ENCODE assay signal across 23 cellular contexts in the genomic region with DNA sequence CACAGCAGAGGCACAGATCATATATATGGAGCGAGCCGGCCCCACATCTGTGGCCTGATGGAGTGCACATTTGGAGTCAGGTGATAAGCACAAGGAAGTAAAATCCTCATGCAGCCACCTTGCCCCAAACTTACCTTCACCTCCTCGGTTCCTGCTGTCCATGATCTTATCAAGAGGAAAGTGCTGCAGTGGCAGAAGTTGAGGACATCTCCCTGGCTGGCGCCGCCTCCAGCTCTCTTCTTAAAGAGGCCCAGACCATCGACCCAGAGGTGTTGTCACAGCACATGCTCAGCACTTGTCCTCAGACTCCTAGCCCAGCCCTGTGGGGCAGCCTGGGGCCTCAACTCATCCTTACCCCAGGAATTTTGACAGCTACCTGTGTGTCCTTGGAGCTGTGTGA.
DNase-seq lines count a peak whose midpoint lies in the region; ATAC-seq lines count a peak whose summit lies in the region.
"Had no signal": no experiment of that assay in that cellular context is flagged by ENCODE, and none has a peak within 500 bp of the region (broad histone marks: within the 10 kb centered on the region; RNA-seq: fewer than 3 reads in every experiment).

No MANE protein-coding gene starts in this region.

- 87% methylated on average over 4 of the region's 6 CpGs for WGBS in mesenchymal stem cell
- 59% methylated on average over 6 of the region's 6 CpGs for WGBS in thymus

- DNase-seq in activated naive CD4-positive, alpha-beta T cell treated with anti-CD3 and anti-CD28 coated beads, Interleukin-2, amount 50 U/mL, for 72 hours (ENCODE audit: low spot score in 2 of 2) = no peak
- DNase-seq in activated naive CD4-positive, alpha-beta T cell treated with anti-CD3 and anti-CD28 coated beads, Interleukin-2, amount 10 ng/mL, durations not matched to agents 7 days and 5 days = no peak
- no peak for DNase-seq in mesenchymal stem cell
- DNase-seq in CD8-positive, alpha-beta memory T cell = no peak
- DNase-seq: activated naive CD4-positive, alpha-beta T cell treated with anti-CD3 and anti-CD28 coated beads for 36 hours; colonic mucosa; DMS79; endodermal cell; glutamatergic neuron; GM23248; left ventricle myocardium inferior; mucosa of descending colon; NCI-H1105; NCI-H2107; NCI-H510A treated with DMSO at 0.1 percent for 48 hours; RPMI8226 had no signal

- no peak overlapping the region for H4K91ac ChIP-seq in mesenchymal stem cell (ENCODE audit: low read length)

- no peak overlapping the region for H3K18ac ChIP-seq in mesenchymal stem cell (ENCODE audit: low read depth in 1 of 2, low read length in 2 of 2)

- H3K27ac ChIP-seq in mesenchymal stem cell (ENCODE audit: low read length, poor library complexity, severe bottlenecking) (no peak overlapping the region), thymus (ENCODE audit: low read depth) (peak overlapping the region; percentile 79)
- no peak overlapping the region for H3K27ac ChIP-seq in CD8-positive, alpha-beta memory T cell (ENCODE audit: low read depth, low read length)
- H3K27ac ChIP-seq: colonic mucosa, GM23248, left ventricle myocardium inferior, vagina had no signal

- H3K9me3 ChIP-seq in mesenchymal stem cell (ENCODE audit: control insufficient read depth, low read length) = no peaks in the 10 kb centered on the region
- no peaks in the 10 kb centered on the region for H3K9me3 ChIP-seq in thymus (ENCODE audit: control insufficient read depth)
- H3K9me3 ChIP-seq in CD8-positive, alpha-beta memory T cell (ENCODE audit: low read length) = no peaks in the 10 kb centered on the region
- H3K9me3 ChIP-seq: colonic mucosa, left ventricle myocardium inferior, mucosa of descending colon, vagina had no signal

- H3K27ac Mint-ChIP-seq in activated naive CD4-positive, alpha-beta T cell treated with anti-CD3 and anti-CD28 coated beads, Interleukin-2, amount 50 U/mL, for 72 hours = peak overlapping the region; percentile 51 to 55
- H3K27ac Mint-ChIP-seq in activated naive CD4-positive, alpha-beta T cell treated with anti-CD3 and anti-CD28 coated beads, Interleukin-2, amount 10 ng/mL, durations not matched to agents 7 days and 5 days = no peak overlapping the region
- peak overlapping the region; percentile 82 for H3K27ac Mint-ChIP-seq in activated T-helper 17 cell treated with anti-CD3 and anti-CD28 coated beads, Interleukin-2, amount 50 U/mL, for 72 hours
- peak overlapping the region in 2 of 8 donors; percentile 6 to 17 for H3K27ac Mint-ChIP-seq in CD8-positive, alpha-beta memory T cell
- H3K27ac Mint-ChIP-seq: activated naive CD4-positive, alpha-beta T cell treated with anti-CD3 and anti-CD28 coated beads for 36 hours; endodermal cell had no signal

- H3K4me1 Mint-ChIP-seq in activated naive CD4-positive, alpha-beta T cell treated with anti-CD3 and anti-CD28 coated beads, Interleukin-2, amount 10 ng/mL, durations not matched to agents 7 days and 5 days = peaks cover 32% of the 10 kb centered on the region
- peaks cover 6% of the 10 kb centered on the region for H3K4me1 Mint-ChIP-seq in activated T-helper 17 cell treated with anti-CD3 and anti-CD28 coated beads, Interleukin-2, amount 50 U/mL, for 72 hours
- peaks cover 32 to 54% (median 53%) of the 10 kb centered on the region in 3 donors for H3K4me1 Mint-ChIP-seq in CD8-positive, alpha-beta memory T cell

- H4K8ac ChIP-seq in mesenchymal stem cell (ENCODE audit: low read length) = no peak overlapping the region

- H2BK120ac ChIP-seq in mesenchymal stem cell (ENCODE audit: low read depth, low read length) = peak overlapping the region; percentile 29

- no peaks in the 10 kb centered on the region for H3K27me3 Mint-ChIP-seq in activated naive CD4-positive, alpha-beta T cell treated with anti-CD3 and anti-CD28 coated beads, Interleukin-2, amount 10 ng/mL, durations not matched to agents 7 days and 5 days
- H3K27me3 Mint-ChIP-seq in activated T-helper 17 cell treated with anti-CD3 and anti-CD28 coated beads, Interleukin-2, amount 50 U/mL, for 72 hours = no peaks in the 10 kb centered on the region
- no peaks in the 10 kb centered on the region for H3K27me3 Mint-ChIP-seq in CD8-positive, alpha-beta memory T cell

- H3K14ac ChIP-seq in mesenchymal stem cell (ENCODE audit: low read length in 2 of 2) = no peak overlapping the region

- H3K4me3 ChIP-seq in mesenchymal stem cell (ENCODE audit: insufficient read depth in 1 of 2, low read depth in 1 of 2, low read length in 2 of 2) (no peak overlapping the region), thymus (ENCODE audit: low read length) (no peak overlapping the region)
- H3K4me3 ChIP-seq in CD8-positive, alpha-beta memory T cell (ENCODE audit: low read length) = no peak overlapping the region
- H3K4me3 ChIP-seq: colonic mucosa, GM23248, left ventricle myocardium inferior, mucosa of descending colon, vagina had no signal

- no peak overlapping the region for H3K23ac ChIP-seq in mesenchymal stem cell (ENCODE audit: low read length in 2 of 2)

- no peak overlapping the region for H2AFZ ChIP-seq in mesenchymal stem cell (ENCODE audit: low read depth, low read length)
- H2AFZ ChIP-seq: GM23248 had no signal

- H2BK5ac ChIP-seq in mesenchymal stem cell (ENCODE audit: low read depth, low read length, poor library complexity, severe bottlenecking) = no peak overlapping the region

- H3K4me2 ChIP-seq in mesenchymal stem cell (ENCODE audit: low read length, poor library complexity, severe bottlenecking) = no peak overlapping the region

- H3K9ac ChIP-seq in mesenchymal stem cell (ENCODE audit: low read length) = no peak overlapping the region
- H3K9ac ChIP-seq: GM23248 had no signal

- H2AK5ac ChIP-seq in mesenchymal stem cell (ENCODE audit: low read length, severe bottlenecking) = no peak overlapping the region

- peak overlapping the region in 1 of 2 experiments; percentile 27 for H2BK12ac ChIP-seq in mesenchymal stem cell (ENCODE audit: low read length in 2 of 2)

- peak overlapping the region in 1 of 2 experiments; percentile 12 for H3K4ac ChIP-seq in mesenchymal stem cell (ENCODE audit: low read depth in 1 of 2, low read length in 2 of 2)

- H3K4me3 Mint-ChIP-seq in activated naive CD4-positive, alpha-beta T cell treated with anti-CD3 and anti-CD28 coated beads, Interleukin-2, amount 10 ng/mL, durations not matched to agents 7 days and 5 days = no peak overlapping the region
- H3K4me3 Mint-ChIP-seq in activated T-helper 17 cell treated with anti-CD3 and anti-CD28 coated beads, Interleukin-2, amount 50 U/mL, for 72 hours = no peak overlapping the region
- H3K4me3 Mint-ChIP-seq in CD8-positive, alpha-beta memory T cell = no peak overlapping the region
- H3K4me3 Mint-ChIP-seq: activated naive CD4-positive, alpha-beta T cell treated with anti-CD3 and anti-CD28 coated beads for 36 hours; CD14-positive monocyte; endodermal cell had no signal

- POLR2A ChIA-PET in CD8-positive, alpha-beta memory T cell (lab: Charles Lee) = no interaction called here

- H3K36me3 ChIP-seq in mesenchymal stem cell (ENCODE audit: control insufficient read depth in 1 of 2, insufficient read depth in 2 of 2, low read depth in 1 of 2, low read length in 2 of 2) (peaks cover 0 to 7% of the 10 kb centered on the region in 2 experiments), thymus (ENCODE audit: control insufficient read depth, insufficient read depth) (peaks cover 3% of the 10 kb centered on the region)
- no peaks in the 10 kb centered on the region for H3K36me3 ChIP-seq in CD8-positive, alpha-beta memory T cell (ENCODE audit: insufficient read depth, low read length)
- H3K36me3 ChIP-seq: colonic mucosa, left ventricle myocardium inferior, vagina had no signal

- H3K9me3 Mint-ChIP-seq in activated naive CD4-positive, alpha-beta T cell treated with anti-CD3 and anti-CD28 coated beads, Interleukin-2, amount 50 U/mL, for 72 hours = no peaks in the 10 kb centered on the region
- H3K9me3 Mint-ChIP-seq in activated naive CD4-positive, alpha-beta T cell treated with anti-CD3 and anti-CD28 coated beads, Interleukin-2, amount 10 ng/mL, durations not matched to agents 7 days and 5 days = no peaks in the 10 kb centered on the region
- H3K9me3 Mint-ChIP-seq in activated T-helper 17 cell treated with anti-CD3 and anti-CD28 coated beads, Interleukin-2, amount 50 U/mL, for 72 hours = no peaks in the 10 kb centered on the region
- H3K9me3 Mint-ChIP-seq in CD8-positive, alpha-beta memory T cell = no peaks in the 10 kb centered on the region
- H3K9me3 Mint-ChIP-seq: activated naive CD4-positive, alpha-beta T cell treated with anti-CD3 and anti-CD28 coated beads for 36 hours; CD14-positive monocyte; endodermal cell had no signal

- H3K4me1 ChIP-seq in mesenchymal stem cell (ENCODE audit: control insufficient read depth, insufficient read depth, low read depth, low read length) = peaks cover 17% of the 10 kb centered on the region
- H3K4me1 ChIP-seq in thymus (ENCODE audit: control insufficient read depth, insufficient read depth, low read length) = peaks cover 55% of the 10 kb centered on the region
- H3K4me1 ChIP-seq in CD8-positive, alpha-beta memory T cell (ENCODE audit: insufficient read depth, low read length) = peaks cover 16% of the 10 kb centered on the region
- H3K4me1 ChIP-seq: colonic mucosa had no signal

- CTCF ChIA-PET in activated naive CD4-positive, alpha-beta T cell treated with anti-CD3 and anti-CD28 coated beads, Interleukin-2, amount 10 ng/mL, durations not matched to agents 7 days and 5 days (lab: Charles Lee) = no interaction called here
- CTCF ChIA-PET in CD8-positive, alpha-beta memory T cell (lab: Charles Lee) = interaction anchor here (1.5 kb wide), 1 partner anchor 11 kb away, joined by 4 read pairs; no protein-coding TSS in a partner anchor

- peaks cover 21% of the 10 kb centered on the region for H3K79me1 ChIP-seq in mesenchymal stem cell (replicated peaks; ENCODE audit: low read length, poor library complexity, severe bottlenecking)

- H2BK15ac ChIP-seq in mesenchymal stem cell (ENCODE audit: low read depth, poor library complexity, severe bottlenecking) = no peak overlapping the region

- peaks cover 0 to 2% of the 10 kb centered on the region in 2 experiments for H3K27me3 ChIP-seq in mesenchymal stem cell (ENCODE audit: control insufficient read depth in 1 of 2, insufficient read depth in 1 of 2, low read length in 2 of 2)
- no peaks in the 10 kb centered on the region for H3K27me3 ChIP-seq in thymus (ENCODE audit: control insufficient read depth, insufficient read depth)
- no peaks in the 10 kb centered on the region for H3K27me3 ChIP-seq in CD8-positive, alpha-beta memory T cell (ENCODE audit: insufficient read depth, low read length, poor library complexity, severe bottlenecking)
- H3K27me3 ChIP-seq: colonic mucosa, vagina had no signal

- no peak for ATAC-seq in activated naive CD4-positive, alpha-beta T cell treated with anti-CD3 and anti-CD28 coated beads, Interleukin-2, amount 50 U/mL, for 72 hours
- no peak for ATAC-seq in activated T-helper 17 cell treated with anti-CD3 and anti-CD28 coated beads, Interleukin-2, amount 50 U/mL, for 72 hours (replicated peaks)
- ATAC-seq in GM19328 (IDR thresholded peaks at IDR 0.05; ENCODE audit: unreplicated experiment) (no peak), GM18519 (IDR thresholded peaks at IDR 0.05; ENCODE audit: low FRiP score, unreplicated experiment) (no peak)
- ATAC-seq: mucosa of descending colon, sciatic nerve had no signal

- H3K36me3 Mint-ChIP-seq in activated naive CD4-positive, alpha-beta T cell treated with anti-CD3 and anti-CD28 coated beads, Interleukin-2, amount 50 U/mL, for 72 hours = no peaks in the 10 kb centered on the region
- peaks cover 3% of the 10 kb centered on the region for H3K36me3 Mint-ChIP-seq in activated naive CD4-positive, alpha-beta T cell treated with anti-CD3 and anti-CD28 coated beads, Interleukin-2, amount 10 ng/mL, durations not matched to agents 7 days and 5 days
- peaks cover 14% of the 10 kb centered on the region for H3K36me3 Mint-ChIP-seq in activated T-helper 17 cell treated with anti-CD3 and anti-CD28 coated beads, Interleukin-2, amount 50 U/mL, for 72 hours (ENCODE audit: low read depth)
- peaks cover 0 to 31% (median 9%) of the 10 kb centered on the region in 3 donors for H3K36me3 Mint-ChIP-seq in CD8-positive, alpha-beta memory T cell
